26 cellular contexts compared by ENCODE assay signal in the genomic region with DNA sequence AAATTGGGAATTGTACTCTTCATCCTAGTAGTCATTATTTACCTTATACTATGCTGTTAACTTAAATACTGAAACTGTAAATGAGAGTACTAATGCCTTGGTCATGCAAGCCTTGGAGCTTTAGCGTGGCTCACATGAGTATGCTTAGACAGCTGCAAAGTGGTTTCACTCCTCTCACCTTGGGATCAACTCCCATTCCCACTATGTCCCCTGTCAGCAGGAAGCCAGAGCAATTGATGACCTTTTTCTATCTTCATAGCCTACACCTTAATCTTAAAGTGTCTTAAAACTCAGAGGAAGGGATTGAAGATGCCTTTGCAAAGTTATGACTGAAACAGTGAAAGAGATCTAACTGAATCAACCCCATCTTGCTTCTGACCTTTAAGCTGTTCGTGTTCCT. TPM values are rescaled to one million over a fixed set of nuclear protein-coding genes. Genes with fewer than 3 reads are reported as not detected.
DNase-seq lines count a peak whose midpoint lies in the region; ATAC-seq and TF ChIP-seq lines count a peak whose summit lies in the region.
"Had no signal": no experiment of that assay in that cellular context is flagged by ENCODE, and none has a peak within 500 bp of the region (broad histone marks: within the 10 kb centered on the region; RNA-seq: fewer than 3 reads in every experiment).

No MANE protein-coding gene starts in this region.

- H3K27ac Mint-ChIP-seq in activated CD4-positive, alpha-beta T cell treated with anti-CD3 and anti-CD28 coated beads, Interleukin-2, amount 10 ng/mL, durations not matched to agents 24 days and 14 days: peak overlapping the region; percentile 81
- no peak overlapping the region for H3K27ac Mint-ChIP-seq in stimulated activated naive CD8-positive, alpha-beta T cell treated with anti-CD3 and anti-CD28 coated beads, Interleukin-15, amount 100 ng/mL, for 72 hours
- peak overlapping the region; percentile 79 for H3K27ac Mint-ChIP-seq in activated T-helper 17 cell treated with anti-CD3 and anti-CD28 coated beads, Interleukin-2, amount 50 U/mL, for 72 hours

- H3K9me3 Mint-ChIP-seq in activated CD4-positive, alpha-beta T cell treated with anti-CD3 and anti-CD28 coated beads, Interleukin-2, amount 10 ng/mL, durations not matched to agents 24 days and 14 days: peaks cover 13% of the 10 kb centered on the region
- no peaks in the 10 kb centered on the region for H3K9me3 Mint-ChIP-seq in stimulated activated naive CD8-positive, alpha-beta T cell treated with anti-CD3 and anti-CD28 coated beads, Interleukin-15, amount 100 ng/mL, for 72 hours
- no peaks in the 10 kb centered on the region for H3K9me3 Mint-ChIP-seq in activated T-helper 17 cell treated with anti-CD3 and anti-CD28 coated beads, Interleukin-2, amount 50 U/mL, for 72 hours

- H3K36me3 Mint-ChIP-seq in activated CD4-positive, alpha-beta T cell treated with anti-CD3 and anti-CD28 coated beads, Interleukin-2, amount 10 ng/mL, durations not matched to agents 24 days and 14 days (ENCODE audit: low read depth): no peaks in the 10 kb centered on the region
- H3K36me3 Mint-ChIP-seq in activated T-helper 17 cell treated with anti-CD3 and anti-CD28 coated beads, Interleukin-2, amount 50 U/mL, for 72 hours (ENCODE audit: low read depth): no peaks in the 10 kb centered on the region
- H3K36me3 Mint-ChIP-seq: CD4-positive, alpha-beta memory T cell had no signal

- H3K9me3 ChIP-seq in psoas muscle: no peaks in the 10 kb centered on the region

- peak; percentile 37 for ATAC-seq in stimulated activated naive CD8-positive, alpha-beta T cell treated with anti-CD3 and anti-CD28 coated beads, Interleukin-15, Interleukin-2, amounts not matched to agents 100 U/mL and 50 U/mL, for 24 hours
- no peak for ATAC-seq in stimulated activated naive CD8-positive, alpha-beta T cell treated with anti-CD3 and anti-CD28 coated beads, Interleukin-15, amount 100 ng/mL, for 72 hours
- peak; percentile 13 for ATAC-seq in activated T-helper 17 cell treated with anti-CD3 and anti-CD28 coated beads, Interleukin-2, amount 50 U/mL, for 72 hours (replicated peaks)
- no peak for ATAC-seq in GM21723 (IDR thresholded peaks at IDR 0.05; ENCODE audit: unreplicated experiment)
- no peak for ATAC-seq in psoas muscle
- ATAC-seq: Panc1 had no signal

- peaks cover 17% of the 10 kb centered on the region for H3K4me1 Mint-ChIP-seq in activated CD4-positive, alpha-beta T cell treated with anti-CD3 and anti-CD28 coated beads, Interleukin-2, amount 10 ng/mL, durations not matched to agents 24 days and 14 days
- H3K4me1 Mint-ChIP-seq in stimulated activated naive CD8-positive, alpha-beta T cell treated with anti-CD3 and anti-CD28 coated beads, Interleukin-15, amount 100 ng/mL, for 72 hours: peaks cover 23% of the 10 kb centered on the region
- H3K4me1 Mint-ChIP-seq in activated T-helper 17 cell treated with anti-CD3 and anti-CD28 coated beads, Interleukin-2, amount 50 U/mL, for 72 hours: peaks cover 16% of the 10 kb centered on the region

- no peak for DNase-seq in activated CD4-positive, alpha-beta T cell treated with anti-CD3 and anti-CD28 coated beads, Interleukin-2, amount 10 ng/mL, durations not matched to agents 24 days and 14 days
- no peak for DNase-seq in activated CD4-positive, alpha-beta T cell treated with anti-CD3 and anti-CD28 coated beads for 4 hours
- DNase-seq in stimulated activated naive CD8-positive, alpha-beta T cell treated with anti-CD3 and anti-CD28 coated beads, Interleukin-15, Interleukin-2, amounts not matched to agents 100 U/mL and 50 U/mL, for 24 hours: no peak
- DNase-seq in stimulated activated naive CD8-positive, alpha-beta T cell treated with anti-CD3 and anti-CD28 coated beads, Interleukin-15, amount 100 ng/mL, for 72 hours: no peak
- DNase-seq in activated naive CD4-positive, alpha-beta T cell (lab: John Stamatoyannopoulos, UW): no peak
- no peak for DNase-seq in psoas muscle
- DNase-seq: C1 segment of cervical spinal cord; CD4-positive, alpha-beta memory T cell; COR-L47; DMS79; GF-D8; NCI-H1092; NCI-H1417 treated with DMSO at 0.1 percent for 48 hours; NCI-H1694 treated with DMSO at 0.1 percent for 48 hours; NCI-H2081; NCI-H2227 treated with DMSO at 0.1 percent for 48 hours; NCI-H69; SHP77 had no signal

- peaks cover 9% of the 10 kb centered on the region for H3K27me3 Mint-ChIP-seq in activated CD4-positive, alpha-beta T cell treated with anti-CD3 and anti-CD28 coated beads, Interleukin-2, amount 10 ng/mL, durations not matched to agents 24 days and 14 days
- H3K27me3 Mint-ChIP-seq in stimulated activated naive CD8-positive, alpha-beta T cell treated with anti-CD3 and anti-CD28 coated beads, Interleukin-15, amount 100 ng/mL, for 72 hours: peaks cover 22% of the 10 kb centered on the region
- peaks cover 16% of the 10 kb centered on the region for H3K27me3 Mint-ChIP-seq in activated T-helper 17 cell treated with anti-CD3 and anti-CD28 coated beads, Interleukin-2, amount 50 U/mL, for 72 hours

- no peak overlapping the region for H3K4me3 ChIP-seq in psoas muscle

- H3K27me3 ChIP-seq in psoas muscle (ENCODE audit: insufficient read depth in 3 of 3, low read length in 2 of 3): peaks cover 0 to 3% (median 0%) of the 10 kb centered on the region in 3 donors

- intact Hi-C loops in activated CD4-positive, alpha-beta T cell treated with anti-CD3 and anti-CD28 coated beads, Interleukin-2, amount 10 ng/mL, durations not matched to agents 24 days and 14 days (cut with micrococcal nuclease): no loop called here
- intact Hi-C loops in psoas muscle (cut with DNase I): no loop called here

- no peaks in the 10 kb centered on the region for H3K4me1 ChIP-seq in psoas muscle

- no peak overlapping the region for H3K4me3 Mint-ChIP-seq in activated CD4-positive, alpha-beta T cell treated with anti-CD3 and anti-CD28 coated beads, Interleukin-2, amount 10 ng/mL, durations not matched to agents 24 days and 14 days
- H3K4me3 Mint-ChIP-seq in stimulated activated naive CD8-positive, alpha-beta T cell treated with anti-CD3 and anti-CD28 coated beads, Interleukin-15, amount 100 ng/mL, for 72 hours: no peak overlapping the region
- H3K4me3 Mint-ChIP-seq in activated T-helper 17 cell treated with anti-CD3 and anti-CD28 coated beads, Interleukin-2, amount 50 U/mL, for 72 hours: peak overlapping the region; percentile 39
- H3K4me3 Mint-ChIP-seq: CD4-positive, alpha-beta memory T cell had no signal

- no peaks in the 10 kb centered on the region for H3K36me3 ChIP-seq in psoas muscle (ENCODE audit: insufficient read depth in 1 of 2, low read depth in 1 of 2)

- H3K27ac ChIP-seq in psoas muscle: no peak overlapping the region
- H3K27ac ChIP-seq: RWPE1 had no signal

- WGBS in psoas muscle, 3 donors: 47 to 57% (median 55%) methylated on average over 2 of the region's 2 CpGs

- TF ChIP-seq CTCF in psoas muscle (IDR thresholded peaks at IDR 0.05): no peak

RNA-seq across cellular contexts. Expression of gene CEACAM8, which starts 33.2 kb away (rescaled TPM):
- not detected in 2 replicates for total RNA-seq in activated CD4-positive, alpha-beta T cell treated with anti-CD3 and anti-CD28 coated beads, Interleukin-2, amount 10 ng/mL, durations not matched to agents 24 days and 14 days
- not detected for total RNA-seq in activated T-helper 17 cell treated with anti-CD3 and anti-CD28 coated beads, Interleukin-2, amount 50 U/mL, for 72 hours
- total RNA-seq in psoas muscle: under 1 TPM in 1 of 4 donors, not detected in 3; 0.25 TPM
- under 1 TPM in 1 of 3 donors, not detected in 2; 0.03 TPM for polyA plus RNA-seq in psoas muscle
- total RNA-seq: CD4-positive, alpha-beta memory T cell; HT-29; NCI-H460; OCI-LY7; SK-MEL-5 had no signal
- polyA plus RNA-seq: CD4-positive, alpha-beta memory T cell had no signal

Comparison
In these comparisons a context has a peak if more than half of its experiments do, and no peak if none do; other contexts are left out.
1. ATAC-seq: peak in stimulated activated naive CD8-positive, alpha-beta T cell treated with anti-CD3 and anti-CD28 coated beads, Interleukin-15, Interleukin-2, amounts not matched to agents 100 U/mL and 50 U/mL, for 24 hours (single experiment) and activated T-helper 17 cell treated with anti-CD3 and anti-CD28 coated beads, Interleukin-2, amount 50 U/mL, for 72 hours (single experiment); none in stimulated activated naive CD8-positive, alpha-beta T cell treated with anti-CD3 and anti-CD28 coated beads, Interleukin-15, amount 100 ng/mL, for 72 hours (single experiment), GM21723 (single experiment) and psoas muscle (0 of 4).
2. H3K27ac Mint-ChIP-seq: peak in activated CD4-positive, alpha-beta T cell treated with anti-CD3 and anti-CD28 coated beads, Interleukin-2, amount 10 ng/mL, durations not matched to agents 24 days and 14 days (single experiment) and activated T-helper 17 cell treated with anti-CD3 and anti-CD28 coated beads, Interleukin-2, amount 50 U/mL, for 72 hours (single experiment); none in stimulated activated naive CD8-positive, alpha-beta T cell treated with anti-CD3 and anti-CD28 coated beads, Interleukin-15, amount 100 ng/mL, for 72 hours (0 of 2).